Comparison of ENCODE assay signal across 20 cellular contexts in genomic region chr4:2087170-2087569, GRCh38.
DNase-seq lines count a peak whose midpoint lies in the region; ATAC-seq and TF ChIP-seq lines count a peak whose summit lies in the region.
"Had no signal": no experiment of that assay in that cellular context is flagged by ENCODE, and none has a peak within 500 bp of the region (broad histone marks: within the 10 kb centered on the region; RNA-seq: fewer than 3 reads in every experiment).

No MANE protein-coding gene starts in this region.

- peak; percentile 2; the same call in 1 of the 2 replicates for TF ChIP-seq CTCF in AG10803 (conservative IDR thresholded peaks at IDR 0.05; ENCODE audit: low read length)

- H3K27ac ChIP-seq in substantia nigra (ENCODE audit: low read depth, low read length, poor library complexity, severe bottlenecking): no peak overlapping the region
- H3K27ac ChIP-seq: gastrocnemius medialis, right atrium auricular region had no signal

- no peak for DNase-seq in AG10803 (ENCODE audit: low read depth)
- peak; percentile 11 for DNase-seq in HCEC 1CT
- DNase-seq in amniotic epithelial cell (ENCODE audit: low read depth): peak; percentile 27
- peak; percentile 7 for DNase-seq in iris pigment epithelial cell (ENCODE audit: low read depth)
- DNase-seq in activated T-cell treated with anti-CD3 and anti-CD28 coated beads, Interleukin-2, amount 50 U/mL, for 1 hour: no peak
- DNase-seq in NCI-H510A (lab: John Stamatoyannopoulos, UW): no peak
- DNase-seq in substantia nigra (lab: John Stamatoyannopoulos, UW): no peak
- DNase-seq: ACHN; activated CD4-positive, alpha-beta T cell treated with anti-CD3 and anti-CD28 coated beads for 36 hours; DMS53; gastrocnemius medialis; kidney glomerular epithelial cell; NCI-H146; NCI-H748 treated with DMSO at 0.1 percent for 48 hours; nucleus accumbens; SHP77; T-helper 1 cell had no signal

- ATAC-seq in HG03095 (IDR thresholded peaks at IDR 0.05; ENCODE audit: unreplicated experiment): no peak
- ATAC-seq: activated CD4-positive, alpha-beta T cell treated with anti-CD3 and anti-CD28 coated beads for 36 hours; activated T-helper 17 cell treated with anti-CD3 and anti-CD28 coated beads, Interleukin-2, amount 50 U/mL, for 72 hours; gastrocnemius medialis had no signal

- H3K4me3 ChIP-seq in AG10803 (ENCODE audit: low read length): no peak overlapping the region
- H3K4me3 ChIP-seq: gastrocnemius medialis, right atrium auricular region had no signal

Comparison
In these comparisons a context has a peak if more than half of its experiments do, and no peak if none do; other contexts are left out.
1. DNase-seq: peak in HCEC 1CT (single experiment), amniotic epithelial cell (single experiment) and iris pigment epithelial cell (single experiment); none in AG10803 (single experiment), activated T-cell treated with anti-CD3 and anti-CD28 coated beads, Interleukin-2, amount 50 U/mL, for 1 hour (single experiment), NCI-H510A (single experiment) and substantia nigra (0 of 49).